In the genomic region with DNA sequence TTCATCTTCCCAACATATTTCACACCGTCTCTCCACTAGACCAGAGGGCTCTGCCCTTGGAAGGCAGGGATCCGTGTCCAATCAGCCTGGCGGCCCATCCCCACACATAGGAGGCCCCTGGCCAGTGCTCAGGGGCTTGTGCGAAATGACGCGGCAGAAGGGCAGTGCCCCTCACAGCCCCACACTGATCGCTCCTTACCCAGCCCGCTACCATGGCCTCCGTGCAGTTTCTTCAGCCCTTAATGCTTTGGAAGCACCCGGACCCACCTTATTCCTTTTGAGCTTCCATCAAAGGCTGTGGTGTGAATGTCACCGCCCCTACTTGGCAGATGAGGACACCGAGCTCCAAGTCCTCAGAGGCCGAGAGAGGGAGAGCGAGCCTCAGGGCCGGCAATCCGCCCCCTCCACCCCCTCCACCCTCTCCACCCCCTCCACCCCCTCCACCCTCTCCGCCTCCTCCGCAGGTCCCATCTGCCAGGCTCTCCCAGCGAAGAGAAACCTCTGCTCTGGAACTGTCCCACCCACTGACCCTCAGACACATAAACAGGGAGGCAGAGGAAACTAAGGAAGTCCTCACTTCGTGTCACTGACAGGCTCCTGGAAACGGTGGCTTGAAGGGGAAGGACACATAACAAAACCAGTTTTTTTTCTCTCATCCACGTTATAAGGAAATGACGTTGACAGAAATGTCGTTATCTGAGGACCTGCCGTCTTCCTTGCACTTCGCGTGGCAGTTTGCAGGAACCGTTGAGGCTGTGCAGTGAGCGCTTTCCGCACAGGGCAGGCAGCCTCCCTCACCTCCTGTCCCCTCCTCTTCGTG, we compare ENCODE assay signal across 1 cellular context.
TF ChIP-seq lines count a peak whose summit lies in the region.

No MANE protein-coding gene starts in this region.

TF ChIP-seq in K562, 482 proteins besides CTCF, POLR2A, EP300 and RAD21 (continued from another document and continues in another):
- TF ChIP-seq E4F1 (CRISPR knock-in tag; IDR thresholded peaks at IDR 0.05; ENCODE audit: borderline replicate concordance) (no peak), NR1H2 (CRISPR knock-in tag; IDR thresholded peaks at IDR 0.05) (no peak), ZNF282 (CRISPR knock-in tag; IDR thresholded peaks at IDR 0.05) (no peak), SFPQ (IDR thresholded peaks at IDR 0.05; ENCODE audit: low read depth, low read length) (no peak), DPF2 (IDR thresholded peaks at IDR 0.05) (peak; percentile 40; the same call in 1 of the 2 replicates), CEBPB (tag; IDR thresholded peaks at IDR 0.05) (0 out of 2 replicates have a peak, but pooled peaks have one; percentile 14), CBX8 (IDR thresholded peaks at IDR 0.05; ENCODE audit: borderline replicate concordance, extremely low read depth, low read depth, low read length, poor library complexity, severe bottlenecking) (no peak), RBM34 (IDR thresholded peaks at IDR 0.05; ENCODE audit: borderline replicate concordance, insufficient read depth, low read length) (no peak), CSDE1 (IDR thresholded peaks at IDR 0.05) (no peak), NRF1 (conservative IDR thresholded peaks at IDR 0.05 in 1 of 2, IDR thresholded peaks at IDR 0.05 in 1 of 2) (0 out of 4 replicates have a peak, but pooled peaks of 1 of the 2 experiments have one; percentile 21), KAT8 (IDR thresholded peaks at IDR 0.05; ENCODE audit: low read depth) (no peak), HNRNPLL (IDR thresholded peaks at IDR 0.05; ENCODE audit: low read depth, low read length, poor library complexity, severe bottlenecking) (no peak), MCM3 (IDR thresholded peaks at IDR 0.05) (no peak), ESRRA (IDR thresholded peaks at IDR 0.05; ENCODE audit: borderline replicate concordance, low read depth) (peak; percentile 62), SETDB1 (IDR thresholded peaks at IDR 0.05; ENCODE audit: low read length) (no peak), ATF1 (CRISPR knock-in tag; IDR thresholded peaks at IDR 0.05) (no peak), ATF1 (tag; IDR thresholded peaks at IDR 0.05) (peak; percentile 78), ZFPM2 (CRISPR knock-in tag; IDR thresholded peaks at IDR 0.05) (no peak), ZNF174 (CRISPR knock-in tag; IDR thresholded peaks at IDR 0.05) (no peak), CBFA2T3 (IDR thresholded peaks at IDR 0.05) (0 out of 2 replicates have a peak, but pooled peaks have one; percentile 28), ZNF124 (CRISPR knock-in tag; IDR thresholded peaks at IDR 0.05) (no peak), ZNF75A (CRISPR knock-in tag; IDR thresholded peaks at IDR 0.05) (no peak), ZNF274 (IDR thresholded peaks at IDR 0.05; ENCODE audit: borderline replicate concordance, low read depth, low read length) (no peak), MTA1 (IDR thresholded peaks at IDR 0.05; ENCODE audit: borderline replicate concordance) (no peak), ARID3B (CRISPR knock-in tag; IDR thresholded peaks at IDR 0.05; ENCODE audit: borderline replicate concordance) (no peak), ZKSCAN1 (IDR thresholded peaks at IDR 0.05; ENCODE audit: low read depth, low read length) (no peak), SMARCC2 (IDR thresholded peaks at IDR 0.05; ENCODE audit: low read depth) (peak; percentile 33; the same call in 1 of the 2 replicates), RERE (CRISPR knock-in tag; IDR thresholded peaks at IDR 0.05; ENCODE audit: borderline replicate concordance) (no peak), SMARCE1 (IDR thresholded peaks at IDR 0.05) (no peak), BCL6 (CRISPR knock-in tag; IDR thresholded peaks at IDR 0.05) (no peak), TAF9B (IDR thresholded peaks at IDR 0.05; ENCODE audit: partially characterized antibody) (no peak), ZEB2 (IDR thresholded peaks at IDR 0.05) (no peak), MYBL2 (IDR thresholded peaks at IDR 0.05; ENCODE audit: low read depth) (peak; percentile 38; the same call in 1 of the 2 replicates), MYBL2 (CRISPR knock-in tag; IDR thresholded peaks at IDR 0.05; ENCODE audit: borderline replicate concordance) (no peak), ZNF445 (CRISPR knock-in tag; IDR thresholded peaks at IDR 0.05; ENCODE audit: low read depth) (no peak), NR2F6 (CRISPR knock-in tag; IDR thresholded peaks at IDR 0.05) (no peak), ZNF384 (IDR thresholded peaks at IDR 0.05; ENCODE audit: low read depth, low read length) (peak; percentile 85; the same call in 1 of the 2 replicates), ZBTB9 (CRISPR knock-in tag; IDR thresholded peaks at IDR 0.05) (no peak)
- TF ChIP-seq, protein P1, sequence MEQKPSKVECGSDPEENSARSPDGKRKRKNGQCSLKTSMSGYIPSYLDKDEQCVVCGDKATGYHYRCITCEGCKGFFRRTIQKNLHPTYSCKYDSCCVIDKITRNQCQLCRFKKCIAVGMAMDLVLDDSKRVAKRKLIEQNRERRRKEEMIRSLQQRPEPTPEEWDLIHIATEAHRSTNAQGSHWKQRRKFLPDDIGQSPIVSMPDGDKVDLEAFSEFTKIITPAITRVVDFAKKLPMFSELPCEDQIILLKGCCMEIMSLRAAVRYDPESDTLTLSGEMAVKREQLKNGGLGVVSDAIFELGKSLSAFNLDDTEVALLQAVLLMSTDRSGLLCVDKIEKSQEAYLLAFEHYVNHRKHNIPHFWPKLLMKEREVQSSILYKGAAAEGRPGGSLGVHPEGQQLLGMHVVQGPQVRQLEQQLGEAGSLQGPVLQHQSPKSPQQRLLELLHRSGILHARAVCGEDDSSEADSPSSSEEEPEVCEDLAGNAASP (IDR thresholded peaks at IDR 0.05) = no peak
- TF ChIP-seq, protein P2, sequence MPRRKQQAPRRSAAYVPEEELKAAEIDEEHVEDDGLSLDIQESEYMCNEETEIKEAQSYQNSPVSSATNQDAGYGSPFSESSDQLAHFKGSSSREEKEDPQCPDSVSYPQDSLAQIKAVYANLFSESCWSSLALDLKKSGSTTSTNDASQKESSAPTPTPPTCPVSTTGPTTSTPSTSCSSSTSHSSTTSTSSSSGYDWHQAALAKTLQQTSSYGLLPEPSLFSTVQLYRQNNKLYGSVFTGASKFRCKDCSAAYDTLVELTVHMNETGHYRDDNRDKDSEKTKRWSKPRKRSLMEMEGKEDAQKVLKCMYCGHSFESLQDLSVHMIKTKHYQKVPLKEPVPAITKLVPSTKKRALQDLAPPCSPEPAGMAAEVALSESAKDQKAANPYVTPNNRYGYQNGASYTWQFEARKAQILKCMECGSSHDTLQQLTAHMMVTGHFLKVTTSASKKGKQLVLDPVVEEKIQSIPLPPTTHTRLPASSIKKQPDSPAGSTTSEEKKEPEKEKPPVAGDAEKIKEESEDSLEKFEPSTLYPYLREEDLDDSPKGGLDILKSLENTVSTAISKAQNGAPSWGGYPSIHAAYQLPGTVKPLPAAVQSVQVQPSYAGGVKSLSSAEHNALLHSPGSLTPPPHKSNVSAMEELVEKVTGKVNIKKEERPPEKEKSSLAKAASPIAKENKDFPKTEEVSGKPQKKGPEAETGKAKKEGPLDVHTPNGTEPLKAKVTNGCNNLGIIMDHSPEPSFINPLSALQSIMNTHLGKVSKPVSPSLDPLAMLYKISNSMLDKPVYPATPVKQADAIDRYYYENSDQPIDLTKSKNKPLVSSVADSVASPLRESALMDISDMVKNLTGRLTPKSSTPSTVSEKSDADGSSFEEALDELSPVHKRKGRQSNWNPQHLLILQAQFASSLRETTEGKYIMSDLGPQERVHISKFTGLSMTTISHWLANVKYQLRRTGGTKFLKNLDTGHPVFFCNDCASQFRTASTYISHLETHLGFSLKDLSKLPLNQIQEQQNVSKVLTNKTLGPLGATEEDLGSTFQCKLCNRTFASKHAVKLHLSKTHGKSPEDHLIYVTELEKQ (CRISPR knock-in tag; IDR thresholded peaks at IDR 0.05) = no peak
- TF ChIP-seq, protein P3, sequence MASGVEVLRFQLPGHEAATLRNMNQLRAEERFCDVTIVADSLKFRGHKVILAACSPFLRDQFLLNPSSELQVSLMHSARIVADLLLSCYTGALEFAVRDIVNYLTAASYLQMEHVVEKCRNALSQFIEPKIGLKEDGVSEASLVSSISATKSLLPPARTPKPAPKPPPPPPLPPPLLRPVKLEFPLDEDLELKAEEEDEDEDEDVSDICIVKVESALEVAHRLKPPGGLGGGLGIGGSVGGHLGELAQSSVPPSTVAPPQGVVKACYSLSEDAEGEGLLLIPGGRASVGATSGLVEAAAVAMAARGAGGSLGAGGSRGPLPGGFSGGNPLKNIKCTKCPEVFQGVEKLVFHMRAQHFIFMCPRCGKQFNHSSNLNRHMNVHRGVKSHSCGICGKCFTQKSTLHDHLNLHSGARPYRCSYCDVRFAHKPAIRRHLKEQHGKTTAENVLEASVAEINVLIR (CRISPR knock-in tag; IDR thresholded peaks at IDR 0.05) = no peak
